Comparison of ENCODE assay signal across 8 cellular contexts in genomic region chr20:59010995-59011873, GRCh38. TPM values are rescaled to one million over a fixed set of nuclear protein-coding genes. Genes with fewer than 3 reads are reported as not detected.
DNase-seq lines count a peak whose midpoint lies in the region; ATAC-seq, FAIRE-seq and TF ChIP-seq lines count a peak whose summit lies in the region.

No MANE protein-coding gene starts in this region.

- TF ChIP-seq CTCF in heart left ventricle (IDR thresholded peaks at IDR 0.05), result no peak
- no peak for TF ChIP-seq CTCF in astrocyte (IDR thresholded peaks at IDR 0.05; ENCODE audit: insufficient read depth, low read depth, low read length)
- TF ChIP-seq CTCF in keratinocyte (optimal IDR thresholded peaks at IDR 0.05 in 1 of 3, IDR thresholded peaks at IDR 0.05 in 1 of 3, conservative IDR thresholded peaks at IDR 0.05 in 1 of 3; ENCODE audit: extremely low read depth in 1 of 3, insufficient read depth in 2 of 3, low read length in 3 of 3), result no peak

- H3K9ac ChIP-seq in astrocyte (ENCODE audit: low read length) (peak overlapping the region; percentile 63), keratinocyte (ENCODE audit: control insufficient read depth, extremely low read depth, insufficient read depth, low read length) (peak overlapping the region; percentile 3)

- H2AFZ ChIP-seq in astrocyte (ENCODE audit: low read depth, low read length) (peak overlapping the region; percentile 57), keratinocyte (ENCODE audit: control insufficient read depth, low read length) (peak overlapping the region; percentile 76)

- no peaks in the 10 kb centered on the region for H3K36me3 Mint-ChIP-seq in astrocyte (ENCODE audit: low read depth, unreplicated experiment)

- H3K9me3 ChIP-seq in heart left ventricle, result no peaks in the 10 kb centered on the region
- H3K9me3 ChIP-seq in astrocyte (ENCODE audit: insufficient read depth, low read depth, low read length), result no peaks in the 10 kb centered on the region
- H3K9me3 ChIP-seq in keratinocyte (ENCODE audit: control insufficient read depth, low read depth, low read length), result no peaks in the 10 kb centered on the region

- dilution Hi-C loops in keratinocyte (cut with MboI; ENCODE audit: extremely low pct_ligation_motif_present, low sequenced_read_pairs), result no loop called here

- H3K79me2 ChIP-seq in astrocyte (ENCODE audit: insufficient read depth, low read length), result peaks cover 6% of the 10 kb centered on the region
- peaks cover 5% of the 10 kb centered on the region for H3K79me2 ChIP-seq in keratinocyte (ENCODE audit: control insufficient read depth, insufficient read depth, low read length)

- ATAC-seq in heart left ventricle (peak in 1 of 4 donors; percentile 17), GM21528 (IDR thresholded peaks at IDR 0.05; ENCODE audit: low FRiP score, unreplicated experiment) (no peak), HG03135 (IDR thresholded peaks at IDR 0.05; ENCODE audit: unreplicated experiment) (no peak)

- peaks cover 0 to 58% (median 32%) of the 10 kb centered on the region in 12 donors for H3K4me1 ChIP-seq in heart left ventricle
- peaks cover 44% of the 10 kb centered on the region for H3K4me1 ChIP-seq in astrocyte (ENCODE audit: insufficient read depth, low read length)
- peaks cover 26% of the 10 kb centered on the region for H3K4me1 ChIP-seq in keratinocyte (ENCODE audit: control insufficient read depth, extremely low read depth, insufficient read depth, low read length)

- 45 to 60% (median 54%) methylated on average over 16 to 17 of the region's 17 CpGs for WGBS in heart left ventricle, 4 donors

- no peaks in the 10 kb centered on the region for H3K9me1 ChIP-seq in keratinocyte (ENCODE audit: control insufficient read depth, extremely low read depth, insufficient read depth, low read length)

- H4K20me1 ChIP-seq in astrocyte (ENCODE audit: insufficient read depth, low read length), result no peaks in the 10 kb centered on the region
- no peaks in the 10 kb centered on the region for H4K20me1 ChIP-seq in keratinocyte (ENCODE audit: control insufficient read depth, extremely low read depth, insufficient read depth, low read length)

- no peak for TF ChIP-seq POLR2A in heart left ventricle (IDR thresholded peaks at IDR 0.05)

- H3K36me3 ChIP-seq in heart left ventricle (no peaks in the 10 kb centered on the region), astrocyte (ENCODE audit: insufficient read depth, low read length) (no peaks in the 10 kb centered on the region), keratinocyte (ENCODE audit: control insufficient read depth in 2 of 2, extremely low read depth in 1 of 2, insufficient read depth in 2 of 2, low read length in 2 of 2) (no peaks in the 10 kb centered on the region)

- H3K27ac Mint-ChIP-seq in astrocyte (ENCODE audit: unreplicated experiment), result peak overlapping the region; percentile 100

- H3K4me1 Mint-ChIP-seq in astrocyte (ENCODE audit: low read depth, unreplicated experiment), result peaks cover 32% of the 10 kb centered on the region

- no peaks in the 10 kb centered on the region for H3K27me3 Mint-ChIP-seq in astrocyte (ENCODE audit: low read depth, unreplicated experiment)

- no peaks in the 10 kb centered on the region for H3K9me3 Mint-ChIP-seq in astrocyte (ENCODE audit: unreplicated experiment)

- H3K27ac ChIP-seq in heart left ventricle, result peak overlapping the region in 11 of 12 donors; percentile 2 to 86 (median 33)
- H3K27ac ChIP-seq in astrocyte (ENCODE audit: low read depth, low read length), result peak overlapping the region; percentile 79
- peak overlapping the region; percentile 81 for H3K27ac ChIP-seq in keratinocyte (ENCODE audit: control insufficient read depth, insufficient read depth, low read length)

- H3K4me3 Mint-ChIP-seq in astrocyte (ENCODE audit: unreplicated experiment), result peak overlapping the region; percentile 68

- FAIRE-seq in astrocyte (lab: Jason Lieb, UNC) (no peak), keratinocyte (lab: Jason Lieb, UNC) (peak; percentile 71)

- H3K4me3 ChIP-seq in heart left ventricle, result peak overlapping the region in 6 of 12 donors; percentile 8 to 36 (median 12)
- H3K4me3 ChIP-seq in astrocyte (ENCODE audit: insufficient read depth, low read depth, low read length), result peak overlapping the region; percentile 1
- peak overlapping the region in 1 of 3 experiments; percentile 39 for H3K4me3 ChIP-seq in keratinocyte (ENCODE audit: control insufficient read depth in 2 of 3, extremely low read depth in 1 of 3, insufficient read depth in 2 of 3, low read depth in 1 of 3, low read length in 3 of 3)

- H3K4me2 ChIP-seq in astrocyte (ENCODE audit: low read length) (peak overlapping the region; percentile 54), keratinocyte (ENCODE audit: control insufficient read depth, extremely low read depth, insufficient read depth, low read depth, low read length) (peak overlapping the region; percentile 81)

- H3K27me3 ChIP-seq in heart left ventricle (no peaks in the 10 kb centered on the region), astrocyte (ENCODE audit: insufficient read depth, low read length) (no peaks in the 10 kb centered on the region), keratinocyte (ENCODE audit: control insufficient read depth, extremely low read depth, insufficient read depth, low read length) (no peaks in the 10 kb centered on the region)

- DNase-seq in heart left ventricle (peak in 4 of 5 donors; percentile 36 to 56 (median 40)), cardiac septum (ENCODE audit: low spot score) (no peak), astrocyte (ENCODE audit: low read depth) (peak; percentile 91), keratinocyte (ENCODE audit: low read depth, low spot score) (no peak), ureter (ENCODE audit: low spot score) (peak; percentile 62), superior temporal gyrus (ENCODE audit: extremely low spot score) (no peak)

- intact Hi-C loops in heart left ventricle (cut with DNase I) (no loop called here), cardiac septum (cut with DNase I) (no loop called here)

RNA-seq across cellular contexts. Expression of gene CTSZ, which starts 4.2 kb away (rescaled TPM):
- total RNA-seq in heart left ventricle, result 100 to 1,000 TPM in 8 of 9 donors, 10 to 100 TPM in 1; 97.8 to 482 (median 138) TPM
- polyA plus RNA-seq in heart left ventricle, result 100 to 1,000 TPM in 1 of 2 donors, 10 to 100 TPM in 1; 92.2 to 122 TPM
- 157 TPM for total RNA-seq in cardiac septum
- 112 and 126 TPM in 2 replicates for total RNA-seq in astrocyte
- 102 to 171 TPM (median 138 TPM) in 3 replicates for polyA plus RNA-seq in keratinocyte
- 63.5 TPM for polyA plus RNA-seq in keratinocyte (2011; ENCODE audit: low read depth)
- 76.8 and 119 TPM in 2 replicates for polyA plus RNA-seq in keratinocyte (2011; cell fraction: cytosol; rRNA removed)
- 133 and 140 TPM in 2 replicates for polyA plus RNA-seq in keratinocyte (2011; cell fraction: nucleus; rRNA removed)
- polyA plus RNA-seq in keratinocyte (2012; ENCODE audit: low replicate concordance), result 25.5 and 178 TPM in 2 replicates
- 74.1 to 149 TPM (median 79.1 TPM) in 3 replicates for polyA minus RNA-seq in keratinocyte
- 105 TPM for polyA minus RNA-seq in keratinocyte (2011; cell fraction: cytosol; rRNA and poly(A)+ RNA removed)
- polyA minus RNA-seq in keratinocyte (2011; cell fraction: nucleus; rRNA and poly(A)+ RNA removed), result 54.2 and 59.5 TPM in 2 replicates
- total RNA-seq in ureter, result 116 TPM

RNA-seq across cellular contexts. Expression of gene TUBB1, which starts 8.0 kb away (rescaled TPM):
- total RNA-seq in heart left ventricle (under 1 TPM; 0.07 to 0.64 (median 0.25) TPM), cardiac septum (0.54 TPM), astrocyte (not detected in 2 replicates), ureter (not detected)
- polyA plus RNA-seq in heart left ventricle (under 1 TPM in 1 of 2 donors, not detected in 1; 0.17 TPM), keratinocyte (0.03 TPM in 1 of 3 replicates, not detected in the others)
- polyA plus RNA-seq in keratinocyte (2011; ENCODE audit: low read depth), result not detected
- not detected in 2 replicates for polyA plus RNA-seq in keratinocyte (2011; cell fraction: cytosol; rRNA removed)
- polyA plus RNA-seq in keratinocyte (2011; cell fraction: nucleus; rRNA removed), result 0.04 TPM in 1 of 2 replicates, not detected in the other
- 0.02 and 0.08 TPM in 2 replicates for polyA plus RNA-seq in keratinocyte (2012; ENCODE audit: low replicate concordance)
- polyA minus RNA-seq in keratinocyte, result not detected in 3 replicates
- not detected for polyA minus RNA-seq in keratinocyte (2011; cell fraction: cytosol; rRNA and poly(A)+ RNA removed)
- polyA minus RNA-seq in keratinocyte (2011; cell fraction: nucleus; rRNA and poly(A)+ RNA removed), result not detected in 2 replicates

RNA-seq across cellular contexts. Expression of gene ATP5F1E, which starts 20.9 kb away (rescaled TPM):
- total RNA-seq in heart left ventricle (100 to 1,000 TPM in 7 of 9 donors, 10 to 100 TPM in 2; 38.5 to 153 (median 116) TPM), cardiac septum (123 TPM), astrocyte (91.0 and 94.4 TPM in 2 replicates), ureter (77.7 TPM)
- polyA plus RNA-seq in heart left ventricle (100 to 1,000 TPM in 1 of 2 donors, 10 to 100 TPM in 1; 66.4 to 130 TPM), keratinocyte (48.3 to 100 TPM (median 99.7 TPM) in 3 replicates)
- polyA plus RNA-seq in keratinocyte (2011; ENCODE audit: low read depth), result 103 TPM
- 59.0 and 59.8 TPM in 2 replicates for polyA plus RNA-seq in keratinocyte (2011; cell fraction: cytosol; rRNA removed)
- polyA plus RNA-seq in keratinocyte (2011; cell fraction: nucleus; rRNA removed), result 9.8 and 16.4 TPM in 2 replicates
- polyA plus RNA-seq in keratinocyte (2012; ENCODE audit: low replicate concordance), result 71.0 and 118 TPM in 2 replicates
- polyA minus RNA-seq in keratinocyte, result 5.2 to 8.3 TPM (median 6.4 TPM) in 3 replicates
- 37.8 TPM for polyA minus RNA-seq in keratinocyte (2011; cell fraction: cytosol; rRNA and poly(A)+ RNA removed)
- polyA minus RNA-seq in keratinocyte (2011; cell fraction: nucleus; rRNA and poly(A)+ RNA removed), result 3.3 and 3.9 TPM in 2 replicates

RNA-seq across cellular contexts. Expression of gene NELFCD, which starts 30.2 kb away (rescaled TPM):
- total RNA-seq in heart left ventricle, result 10 to 100 TPM; 21.7 to 43.8 (median 27.7) TPM
- polyA plus RNA-seq in heart left ventricle, result 10 to 100 TPM; 21.9 to 24.4 TPM
- 34.7 TPM for total RNA-seq in cardiac septum
- 56.7 and 70.4 TPM in 2 replicates for total RNA-seq in astrocyte
- 59.7 to 105 TPM (median 68.5 TPM) in 3 replicates for polyA plus RNA-seq in keratinocyte
- polyA plus RNA-seq in keratinocyte (2011; ENCODE audit: low read depth), result 93.9 TPM
- polyA plus RNA-seq in keratinocyte (2011; cell fraction: cytosol; rRNA removed), result 83.6 and 87.1 TPM in 2 replicates
- polyA plus RNA-seq in keratinocyte (2011; cell fraction: nucleus; rRNA removed), result 98.2 and 131 TPM in 2 replicates
- 48.8 and 62.0 TPM in 2 replicates for polyA plus RNA-seq in keratinocyte (2012; ENCODE audit: low replicate concordance)
- 53.2 to 86.3 TPM (median 75.3 TPM) in 3 replicates for polyA minus RNA-seq in keratinocyte
- polyA minus RNA-seq in keratinocyte (2011; cell fraction: cytosol; rRNA and poly(A)+ RNA removed), result 29.9 TPM
- polyA minus RNA-seq in keratinocyte (2011; cell fraction: nucleus; rRNA and poly(A)+ RNA removed), result 20.0 and 32.0 TPM in 2 replicates
- 70.6 TPM for total RNA-seq in ureter

RNA-seq across cellular contexts. Expression of gene PRELID3B, which starts 31.4 kb away (rescaled TPM):
- total RNA-seq in heart left ventricle (10 to 100 TPM; 34.6 to 51.0 (median 43.7) TPM), cardiac septum (41.4 TPM), astrocyte (55.1 and 68.8 TPM in 2 replicates), ureter (62.1 TPM)
- polyA plus RNA-seq in heart left ventricle (10 to 100 TPM; 14.1 to 39.6 TPM), keratinocyte (70.7 to 86.9 TPM (median 75.3 TPM) in 3 replicates)
- polyA plus RNA-seq in keratinocyte (2011; ENCODE audit: low read depth), result 211 TPM
- polyA plus RNA-seq in keratinocyte (2011; cell fraction: cytosol; rRNA removed), result 66.1 and 129 TPM in 2 replicates
- polyA plus RNA-seq in keratinocyte (2011; cell fraction: nucleus; rRNA removed), result 26.8 and 42.0 TPM in 2 replicates
- 79.1 and 112 TPM in 2 replicates for polyA plus RNA-seq in keratinocyte (2012; ENCODE audit: low replicate concordance)
- 90.1 to 126 TPM (median 96.3 TPM) in 3 replicates for polyA minus RNA-seq in keratinocyte
- 106 TPM for polyA minus RNA-seq in keratinocyte (2011; cell fraction: cytosol; rRNA and poly(A)+ RNA removed)
- 26.6 and 32.0 TPM in 2 replicates for polyA minus RNA-seq in keratinocyte (2011; cell fraction: nucleus; rRNA and poly(A)+ RNA removed)

Comparison
In these comparisons a context has a peak if more than half of its experiments do, and no peak if none do; other contexts are left out.
1. DNase-seq: peak in heart left ventricle (4 of 5), astrocyte (single experiment) and ureter (single experiment); none in cardiac septum (single experiment), keratinocyte (single experiment) and superior temporal gyrus (single experiment).
2. Peak in every context shown above with its lines, with median percentiles within 50 percentile points of each other: H3K27ac ChIP-seq.